ENCODE assay signal across 1 cellular context in genomic region chr15:73388256-73388781, GRCh38.
TF ChIP-seq lines count a peak whose summit lies in the region.

No MANE protein-coding gene starts in this region.

TF ChIP-seq in GM23338, 12 proteins besides CTCF, POLR2A, EP300 and RAD21:
- TF ChIP-seq REST (IDR thresholded peaks at IDR 0.05; ENCODE audit: unreplicated experiment) = no peak
- no peak for TF ChIP-seq EZH2 (IDR thresholded peaks at IDR 0.05; ENCODE audit: low read depth, unreplicated experiment)
- TF ChIP-seq ZNF114 (CRISPR knock-in tag; IDR thresholded peaks at IDR 0.05) = no peak
- no peak for TF ChIP-seq ZNF331 (CRISPR knock-in tag; IDR thresholded peaks at IDR 0.05; ENCODE audit: low read depth)
- TF ChIP-seq STAT1 (IDR thresholded peaks at IDR 0.05; ENCODE audit: unreplicated experiment) = no peak
- no peak for TF ChIP-seq CREB1 (CRISPR knock-in tag; IDR thresholded peaks at IDR 0.05; ENCODE audit: low read depth)
- TF ChIP-seq ZNF462 (CRISPR knock-in tag; IDR thresholded peaks at IDR 0.05) = no peak
- no peak for TF ChIP-seq ETS1 (IDR thresholded peaks at IDR 0.05)
- no peak for TF ChIP-seq EZH2phosphoT487 (IDR thresholded peaks at IDR 0.05; ENCODE audit: unreplicated experiment)
